In the genomic region with DNA sequence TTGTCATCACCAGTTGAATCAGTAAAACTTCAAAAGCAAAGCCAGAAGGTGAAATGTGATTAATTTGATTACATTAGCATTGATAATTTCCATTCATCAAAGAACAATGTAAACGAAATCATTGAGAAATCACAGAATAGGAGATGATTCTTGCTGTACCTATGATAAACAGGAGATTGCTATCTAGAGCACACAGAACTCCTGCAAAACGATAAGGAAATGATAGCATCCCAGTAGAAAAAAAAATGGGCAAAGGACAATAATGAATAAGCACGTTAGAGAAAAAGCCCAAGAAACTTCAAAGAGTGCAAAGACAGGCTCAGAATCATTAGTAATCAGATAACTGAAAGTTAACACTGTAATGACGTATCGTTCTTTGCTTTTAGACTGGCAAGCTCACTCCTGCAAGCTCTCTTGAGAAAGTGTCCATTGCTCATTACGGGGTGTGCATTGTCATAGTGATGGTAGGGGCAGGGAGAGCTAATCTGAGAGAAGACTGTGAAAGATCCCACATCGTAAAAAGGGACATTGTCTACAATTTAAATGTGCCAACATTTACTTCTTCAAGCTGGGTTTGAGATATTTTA, we compare ENCODE assay signal across 23 cellular contexts.
"Had no signal": no experiment of that assay in that cellular context is flagged by ENCODE, and none has a peak within 500 bp of the region (broad histone marks: within the 10 kb centered on the region; RNA-seq: fewer than 3 reads in every experiment).

No MANE protein-coding gene starts in this region.

- H3K4me3 ChIP-seq: dorsolateral prefrontal cortex, gastroesophageal sphincter, lung, neural progenitor cell, ovary, right atrium auricular region, smooth muscle cell, tibial artery, upper lobe of left lung, uterus had no signal

- H3K9me3 Mint-ChIP-seq: immature natural killer cell; natural killer cell treated with Interleukin-12 subunit alpha and Interleukin-12 subunit beta and Interleukin-15 and Interleukin-18, amount 100 ng/mL, for 72 hours; neural progenitor cell; stimulated activated naive CD8-positive, alpha-beta T cell treated with anti-CD3 and anti-CD28 coated beads, Interleukin-15, Interleukin-2, amounts not matched to agents 100 ng/mL and 50 ng/mL, for 24 hours had no signal

- H3K4me1 ChIP-seq: gastroesophageal sphincter, right atrium auricular region, tibial artery, upper lobe of left lung, uterus had no signal

- H2AFZ ChIP-seq: neural progenitor cell had no signal

- H3K27me3 ChIP-seq: neural progenitor cell, ovary, right atrium auricular region, tibial artery, upper lobe of left lung, uterus had no signal

- H3K36me3 ChIP-seq: gastroesophageal sphincter, neural progenitor cell, ovary, right atrium auricular region, tibial artery, upper lobe of left lung, uterus had no signal

- H3K9me3 ChIP-seq: gastroesophageal sphincter, ovary, right atrium auricular region, tibial artery, upper lobe of left lung, uterus had no signal

- H3K27ac ChIP-seq: dorsolateral prefrontal cortex, gastroesophageal sphincter, neural progenitor cell, ovary, right atrium auricular region, tibial artery, upper lobe of left lung, uterus had no signal

- H3K36me3 Mint-ChIP-seq: natural killer cell treated with Interleukin-12 subunit alpha and Interleukin-12 subunit beta and Interleukin-15 and Interleukin-18, amount 100 ng/mL, for 72 hours; neural progenitor cell had no signal

- H3K4me2 ChIP-seq: neural progenitor cell, smooth muscle cell had no signal

- H3K9ac ChIP-seq: neural progenitor cell had no signal

- FAIRE-seq: kidney had no signal

- H3K27ac Mint-ChIP-seq: immature natural killer cell; natural killer cell treated with Interleukin-12 subunit alpha and Interleukin-12 subunit beta and Interleukin-15 and Interleukin-18, amount 100 ng/mL, for 72 hours; neural progenitor cell; stimulated activated naive CD8-positive, alpha-beta T cell treated with anti-CD3 and anti-CD28 coated beads, Interleukin-15, Interleukin-2, amounts not matched to agents 100 ng/mL and 50 ng/mL, for 24 hours had no signal

- DNase-seq: cortex of kidney; dorsolateral prefrontal cortex; effector CD8-positive, alpha-beta T cell; glutamatergic neuron; immature natural killer cell; kidney; left cardiac atrium; left ventricle myocardium superior; mesenchymal stem cell; midbrain; nucleus accumbens; ovary; stimulated activated CD4-positive, alpha-beta T cell treated with anti-CD3 and anti-CD28 coated beads, Interleukin-2, amount 100 ng/mL, for 48 hours; tibial artery; upper lobe of left lung; uterus had no signal

- H3K4me3 Mint-ChIP-seq: immature natural killer cell; natural killer cell treated with Interleukin-12 subunit alpha and Interleukin-12 subunit beta and Interleukin-15 and Interleukin-18, amount 100 ng/mL, for 72 hours; neural progenitor cell; stimulated activated naive CD8-positive, alpha-beta T cell treated with anti-CD3 and anti-CD28 coated beads, Interleukin-15, Interleukin-2, amounts not matched to agents 100 ng/mL and 50 ng/mL, for 24 hours had no signal
